10 cellular contexts compared by ENCODE assay signal in genomic region chr16:88387941-88388627, GRCh38. TPM values are rescaled to one million over a fixed set of nuclear protein-coding genes. Genes with fewer than 3 reads are reported as not detected.
DNase-seq lines count a peak whose midpoint lies in the region; ATAC-seq, FAIRE-seq and TF ChIP-seq lines count a peak whose summit lies in the region.
"Had no signal": no experiment of that assay in that cellular context is flagged by ENCODE, and none has a peak within 500 bp of the region (broad histone marks: within the 10 kb centered on the region; RNA-seq: fewer than 3 reads in every experiment).

No MANE protein-coding gene starts in this region.

- DNase-seq in HT-29 (ENCODE audit: low spot score) (peak; percentile 94), bronchial epithelial cell (ENCODE audit: low read depth) (peak; percentile 28), left colon (peak; percentile 80 to 84), GM13977 (ENCODE audit: low spot score) (no peak)
- DNase-seq in activated CD8-positive, alpha-beta memory T cell treated with anti-CD3 and anti-CD28 coated beads, Interleukin-2, amount 50 U/mL, for 4 hours = no peak
- DNase-seq: RPMI8226; stimulated activated CD4-positive, alpha-beta T cell treated with anti-CD3 and anti-CD28 coated beads, Interleukin-4, amount 100 ng/mL, for 1 hour had no signal

- no peaks in the 10 kb centered on the region for H3K9me3 ChIP-seq in skeletal muscle satellite cell (replicated peaks; ENCODE audit: low read length)

- peaks cover 34% of the 10 kb centered on the region for H3K4me1 ChIP-seq in skeletal muscle satellite cell (ENCODE audit: control insufficient read depth, insufficient read depth, low read length)

- H3K9ac ChIP-seq in skeletal muscle satellite cell (ENCODE audit: low read depth, low read length) = peak overlapping the region; percentile 71

- FAIRE-seq in bronchial epithelial cell (lab: Jason Lieb, UNC) = no peak

- no peak overlapping the region for H3K4me3 ChIP-seq in bronchial epithelial cell (ENCODE audit: low read depth, low read length)
- H3K4me3 ChIP-seq in skeletal muscle satellite cell (ENCODE audit: low read length) = peak overlapping the region; percentile 26

- in situ Hi-C loops in GM13977 (cut with MboI; ENCODE audit: low pct_unique_long_range_greater_than_20kb, low sequenced_read_pairs, unreplicated experiment) = no loop called here

- H3K4me2 ChIP-seq in skeletal muscle satellite cell (ENCODE audit: low read length) = peak overlapping the region; percentile 64

- H3K36me3 ChIP-seq in bronchial epithelial cell (ENCODE audit: control insufficient read depth, insufficient read depth, low read length) (no peaks in the 10 kb centered on the region), skeletal muscle satellite cell (ENCODE audit: insufficient read depth, low read length) (peaks cover 19% of the 10 kb centered on the region)

- TF ChIP-seq CTCF in bronchial epithelial cell (IDR thresholded peaks at IDR 0.05; ENCODE audit: insufficient read depth, low read length, severe bottlenecking) (no peak), GM13977 (IDR thresholded peaks at IDR 0.05; ENCODE audit: extremely low read depth, insufficient read depth, missing control alignments) (no peak)

- ATAC-seq in left colon (peak; percentile 97), GM21529 (IDR thresholded peaks at IDR 0.05; ENCODE audit: unreplicated experiment) (no peak), HG02870 (IDR thresholded peaks at IDR 0.05; ENCODE audit: unreplicated experiment) (no peak)

- intact Hi-C loops in left colon (cut with DNase I, micrococcal nuclease) = no loop called here

- peaks cover 17% of the 10 kb centered on the region for H3K27me3 ChIP-seq in bronchial epithelial cell (ENCODE audit: control insufficient read depth, insufficient read depth, low read length)
- H3K27me3 ChIP-seq in skeletal muscle satellite cell (ENCODE audit: control insufficient read depth, insufficient read depth, low read length) = no peaks in the 10 kb centered on the region

RNA-seq across cellular contexts. Expression of gene ZNF469, which starts 5.3 kb away (rescaled TPM):
- 0.29 and 0.33 TPM in 2 replicates for total RNA-seq in HT-29 (2014; rRNA removed; shearing (Covaris generic))
- total RNA-seq in bronchial epithelial cell (under 0.01 and 0.13 TPM in 2 replicates), left colon (under 1 TPM; 0.27 to 0.70 TPM)
- 3.8 and 5.2 TPM in 2 replicates for total RNA-seq in skeletal muscle satellite cell (2012; rRNA removed)

Comparison
In these comparisons a context has a peak if more than half of its experiments do, and no peak if none do; other contexts are left out.
1. DNase-seq: peak in HT-29 (single experiment), bronchial epithelial cell (single experiment) and left colon (2 of 2); none in activated CD8-positive, alpha-beta memory T cell treated with anti-CD3 and anti-CD28 coated beads, Interleukin-2, amount 50 U/mL, for 4 hours (single experiment) and GM13977 (single experiment).